10 cellular contexts compared by ENCODE assay signal in genomic region chr7:128827248-128827958, GRCh38. TPM values are rescaled to one million over a fixed set of nuclear protein-coding genes. Genes with fewer than 3 reads are reported as not detected.
DNase-seq lines count a peak whose midpoint lies in the region; ATAC-seq and TF ChIP-seq lines count a peak whose summit lies in the region.
"Had no signal": no experiment of that assay in that cellular context is flagged by ENCODE, and none has a peak within 500 bp of the region (broad histone marks: within the 10 kb centered on the region; RNA-seq: fewer than 3 reads in every experiment).

No MANE protein-coding gene starts in this region.

- peak overlapping the region; percentile 98 for H3K27ac Mint-ChIP-seq in chondrocyte (ENCODE audit: unreplicated experiment)

- TF ChIP-seq CTCF in chondrocyte (IDR thresholded peaks at IDR 0.05) (no peak), uterus (IDR thresholded peaks at IDR 0.05) (no peak)

- no peaks in the 10 kb centered on the region for H3K9me3 ChIP-seq in uterus

- no peaks in the 10 kb centered on the region for H3K36me3 ChIP-seq in uterus

- H3K27ac ChIP-seq in uterus = peak overlapping the region; percentile 76 to 94
- H3K27ac ChIP-seq: 22Rv1 had no signal

- intact Hi-C loops in uterus (cut with DNase I; ENCODE audit: low total_unique reads) = no loop called here

- H3K27me3 Mint-ChIP-seq in chondrocyte (ENCODE audit: low read depth) = no peaks in the 10 kb centered on the region

- TF ChIP-seq POLR2A in uterus (IDR thresholded peaks at IDR 0.05) = no peak

- H3K4me1 Mint-ChIP-seq in chondrocyte (ENCODE audit: low read depth) = peaks cover 46% of the 10 kb centered on the region

- H3K9me3 Mint-ChIP-seq in chondrocyte (ENCODE audit: low read depth) = no peaks in the 10 kb centered on the region

- no peaks in the 10 kb centered on the region for H3K27me3 ChIP-seq in uterus

- H3K4me3 ChIP-seq in uterus = no peak overlapping the region

- no peaks in the 10 kb centered on the region for H3K36me3 Mint-ChIP-seq in chondrocyte (ENCODE audit: low read depth)

- DNase-seq in DMS 273 (lab: John Stamatoyannopoulos, UW; ENCODE audit: unreplicated experiment) (peak; percentile 49), DMS 273 treated with DMSO at 0.1 percent for 48 hours (lab: John Stamatoyannopoulos, UW) (no peak), chondrocyte (ENCODE audit: low spot score) (peak; percentile 84), kidney tubule cell (ENCODE audit: low spot score) (peak; percentile 63), uterus (peak in 1 of 2 donors; percentile 66)
- DNase-seq in activated CD4-positive, alpha-beta T cell treated with anti-CD3 and anti-CD28 coated beads for 4 hours = no peak

- H3K4me3 Mint-ChIP-seq in chondrocyte (ENCODE audit: unreplicated experiment) = peak overlapping the region; percentile 15

- H3K4me1 ChIP-seq in uterus = peaks cover 0 to 3% of the 10 kb centered on the region in 2 donors

- ATAC-seq in GM18498 (IDR thresholded peaks at IDR 0.05; ENCODE audit: unreplicated experiment) (no peak), HG03159 (IDR thresholded peaks at IDR 0.05; ENCODE audit: unreplicated experiment) (no peak)

RNA-seq across cellular contexts. Expression of gene FLNC, which starts 2.8 kb away (rescaled TPM):
- total RNA-seq in chondrocyte (72.3 to 119 TPM (median 118 TPM) in 3 replicates), uterus (100 to 1,000 TPM in 2 of 4 donors, 10 to 100 TPM in 2; 16.5 to 126 (median 105) TPM)

RNA-seq across cellular contexts. Expression of gene ATP6V1F, which starts 35.3 kb away (rescaled TPM):
- total RNA-seq in chondrocyte (139 to 162 TPM (median 154 TPM) in 3 replicates), uterus (100 to 1,000 TPM in 1 of 4 donors, 10 to 100 TPM in 3; 31.2 to 137 (median 61.3) TPM)

RNA-seq across cellular contexts. Expression of gene CCDC136, which starts 35.6 kb away (rescaled TPM):
- total RNA-seq in chondrocyte (7.6 to 8.8 TPM (median 8.5 TPM) in 3 replicates), uterus (10 to 100 TPM; 11.5 to 26.4 (median 14.8) TPM)

RNA-seq across cellular contexts. Expression of gene OPN1SW, which starts 51.8 kb away (rescaled TPM):
- not detected in 3 replicates for total RNA-seq in chondrocyte
- total RNA-seq in uterus = not detected
- total RNA-seq: mononuclear cell had no signal

Comparison
In these comparisons a context has a peak if more than half of its experiments do, and no peak if none do; other contexts are left out.
1. DNase-seq: peak in DMS 273 (single experiment), chondrocyte (single experiment) and kidney tubule cell (single experiment); none in DMS 273 treated with DMSO at 0.1 percent for 48 hours (single experiment) and activated CD4-positive, alpha-beta T cell treated with anti-CD3 and anti-CD28 coated beads for 4 hours (0 of 2).